ENCODE assay signal across 21 cellular contexts in the genomic region with DNA sequence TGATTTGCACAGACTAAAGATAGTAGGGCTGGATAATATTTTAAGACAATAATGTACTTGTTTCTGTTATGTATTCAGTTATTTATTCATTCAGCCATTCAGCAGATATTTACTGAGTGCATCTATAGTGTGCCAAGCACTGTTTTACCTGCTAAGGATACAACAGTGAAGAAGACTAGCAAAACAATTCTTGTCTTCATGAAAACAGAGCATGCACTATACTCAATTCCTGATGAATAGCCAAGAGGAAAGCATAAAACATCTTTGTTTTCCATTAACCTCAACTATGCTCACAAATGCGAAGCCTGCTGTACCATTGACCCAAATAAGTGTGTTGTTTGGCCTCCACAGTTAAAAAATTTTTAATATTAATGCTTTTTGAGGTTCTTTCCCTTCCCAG.
"Had no signal": no experiment of that assay in that cellular context is flagged by ENCODE, and none has a peak within 500 bp of the region (broad histone marks: within the 10 kb centered on the region; RNA-seq: fewer than 3 reads in every experiment).

No MANE protein-coding gene starts in this region.

- H3K9me3 ChIP-seq: ascending aorta, left lung, prostate gland, testis, vagina had no signal

- H3K36me3 Mint-ChIP-seq: activated naive CD4-positive, alpha-beta T cell treated with anti-CD3 and anti-CD28 coated beads, Interleukin-2, amount 50 U/mL, for 72 hours; natural killer cell; type B pancreatic cell; WTC11 had no signal

- H3K27me3 ChIP-seq: ascending aorta, hepatocyte, left lung, testis, vagina had no signal

- H3K27me3 Mint-ChIP-seq: type B pancreatic cell had no signal

- H3K27ac Mint-ChIP-seq: activated naive CD4-positive, alpha-beta T cell treated with anti-CD3 and anti-CD28 coated beads, Interleukin-2, amount 50 U/mL, for 72 hours; activated T-cell treated with anti-CD3 and anti-CD28 coated beads, Interleukin-2, amount 50 U/mL, for 24 hours; activated T-helper 17 cell treated with anti-CD3 and anti-CD28 coated beads, Interleukin-2, amount 50 U/mL, for 72 hours; natural killer cell; T-helper 1 cell treated with Interleukin-12 subunit alpha and Interleukin-12 subunit beta and Interleukin-4 antibody, amounts not matched to agents 30 μg/mL and 1 μg/mL, for 36 hours; type B pancreatic cell; WTC11 had no signal

- H3K4me1 Mint-ChIP-seq: activated T-helper 17 cell treated with anti-CD3 and anti-CD28 coated beads, Interleukin-2, amount 50 U/mL, for 72 hours; WTC11 had no signal

- H3K36me3 ChIP-seq: ascending aorta, left lung, prostate gland, vagina had no signal

- DNase-seq: activated CD8-positive, alpha-beta memory T cell treated with anti-CD3 and anti-CD28 coated beads for 24 hours; activated CD8-positive, alpha-beta memory T cell treated with anti-CD3 and anti-CD28 coated beads, Interleukin-2, amount 50 U/mL, for 4 hours; activated T-cell treated with anti-CD3 and anti-CD28 coated beads, Interleukin-2, amount 50 U/mL, for 24 hours; left lung; natural killer cell; small intestine; stimulated activated CD4-positive, alpha-beta T cell treated with anti-CD3 and anti-CD28 coated beads, Interleukin-15, amount 100 ng/mL, for 24 hours; stimulated activated naive CD4-positive, alpha-beta T cell; T1000; testis had no signal

- H3K4me1 ChIP-seq: prostate gland, vagina had no signal

- H3K27ac ChIP-seq: ascending aorta, coronary artery, hepatocyte, left lung, prostate gland, testis, vagina had no signal

- H3K4me3 ChIP-seq: ascending aorta, coronary artery, hepatocyte, left lung, lung, prostate gland, testis, vagina had no signal

- H3K4me3 Mint-ChIP-seq: activated T-cell treated with anti-CD3 and anti-CD28 coated beads, Interleukin-2, amount 50 U/mL, for 24 hours; activated T-helper 17 cell treated with anti-CD3 and anti-CD28 coated beads, Interleukin-2, amount 50 U/mL, for 72 hours; natural killer cell; T-helper 1 cell treated with Interleukin-12 subunit alpha and Interleukin-12 subunit beta and Interleukin-4 antibody, amounts not matched to agents 30 μg/mL and 1 μg/mL, for 36 hours; type B pancreatic cell; WTC11 had no signal

- H3K9me3 Mint-ChIP-seq: activated naive CD4-positive, alpha-beta T cell treated with anti-CD3 and anti-CD28 coated beads, Interleukin-2, amount 50 U/mL, for 72 hours; activated T-cell treated with anti-CD3 and anti-CD28 coated beads, Interleukin-2, amount 50 U/mL, for 24 hours; activated T-helper 17 cell treated with anti-CD3 and anti-CD28 coated beads, Interleukin-2, amount 50 U/mL, for 72 hours; T-helper 1 cell treated with Interleukin-12 subunit alpha and Interleukin-12 subunit beta and Interleukin-4 antibody, amounts not matched to agents 30 μg/mL and 1 μg/mL, for 36 hours had no signal

- ATAC-seq: activated naive CD4-positive, alpha-beta T cell treated with anti-CD3 and anti-CD28 coated beads, Interleukin-2, amount 50 U/mL, for 72 hours; left lung; natural killer cell had no signal
